Comparison of ENCODE assay signal across 12 cellular contexts in the genomic region with DNA sequence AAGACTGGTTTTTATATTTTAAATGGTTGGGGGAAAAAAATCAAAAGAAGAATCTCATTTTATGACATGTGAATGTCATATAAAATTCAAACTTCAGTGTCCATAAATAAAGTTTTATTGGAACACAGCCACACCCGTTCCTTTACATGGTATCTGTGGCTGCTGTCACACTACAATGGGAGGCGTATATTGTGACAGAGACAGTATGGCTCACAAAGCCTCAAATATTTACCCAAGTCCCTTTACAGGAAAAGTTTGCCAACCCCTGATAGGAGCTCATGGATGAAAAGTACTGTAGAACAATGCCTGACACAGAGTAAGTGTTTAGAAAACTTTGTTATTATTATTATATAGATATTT. TPM values are rescaled to one million over a fixed set of nuclear protein-coding genes. Genes with fewer than 3 reads are reported as not detected.
A peak's percentile ranks its signal among the peaks of the same experiment; 100 is the strongest.
DNase-seq lines count a peak whose midpoint lies in the region; ATAC-seq and TF ChIP-seq lines count a peak whose summit lies in the region.
"Had no signal": no experiment of that assay in that cellular context is flagged by ENCODE, and none has a peak within 500 bp of the region (broad histone marks: within the 10 kb centered on the region; RNA-seq: fewer than 3 reads in every experiment).

No MANE protein-coding gene starts in this region.

- no peaks in the 10 kb centered on the region for H3K36me3 ChIP-seq in KOPT-K1 (ENCODE audit: insufficient read depth, low read length)
- H3K36me3 ChIP-seq in brain microvascular endothelial cell (replicated peaks), result no peaks in the 10 kb centered on the region
- H3K36me3 ChIP-seq in lower lobe of right lung, result no peaks in the 10 kb centered on the region
- no peaks in the 10 kb centered on the region for H3K36me3 ChIP-seq in suprapubic skin

- TF ChIP-seq POLR2A in suprapubic skin (IDR thresholded peaks at IDR 0.05), result no peak

- H3K4me3 ChIP-seq in brain microvascular endothelial cell (ENCODE audit: low read depth, low read length), result no peak overlapping the region
- no peak overlapping the region for H3K4me3 ChIP-seq in lower lobe of right lung
- no peak overlapping the region for H3K4me3 ChIP-seq in suprapubic skin
- H3K4me3 ChIP-seq: psoas muscle had no signal

- intact Hi-C loops in lower lobe of right lung (cut with DNase I), result no loop called here

- DNase-seq in brain microvascular endothelial cell (no peak), lower lobe of right lung (no peak), suprapubic skin (ENCODE audit: low spot score in 2 of 2) (no peak), HCEC 1CT (no peak), LoVo (ENCODE audit: low spot score) (no peak), NCI-H2171 treated with DMSO at 0.1 percent for 48 hours (lab: John Stamatoyannopoulos, UW) (no peak)
- DNase-seq: activated naive CD4-positive, alpha-beta T cell treated with anti-CD3 and anti-CD28 coated beads for 36 hours; DMS79; SW 1271 had no signal

- no peak for TF ChIP-seq EP300 in suprapubic skin (IDR thresholded peaks at IDR 0.05)

- WGBS in suprapubic skin, result 88% methylated on average over 2 of the region's 2 CpGs

- TF ChIP-seq CTCF in brain microvascular endothelial cell (IDR thresholded peaks at IDR 0.05; ENCODE audit: low read depth, low read length, missing control alignments) (no peak), lower lobe of right lung (IDR thresholded peaks at IDR 0.05) (no peak), suprapubic skin (IDR thresholded peaks at IDR 0.05) (no peak)

- peak overlapping the region; percentile 46 for H3K27ac ChIP-seq in KOPT-K1 (ENCODE audit: low read depth, low read length, poor library complexity, severe bottlenecking)
- H3K27ac ChIP-seq in brain microvascular endothelial cell, result peak overlapping the region; percentile 5
- peak overlapping the region; percentile 100 for H3K27ac ChIP-seq in lower lobe of right lung
- peak overlapping the region; percentile 100 for H3K27ac ChIP-seq in suprapubic skin

- no peaks in the 10 kb centered on the region for H3K9me3 ChIP-seq in KOPT-K1 (ENCODE audit: insufficient read depth, low read length, poor library complexity, severe bottlenecking)
- no peaks in the 10 kb centered on the region for H3K9me3 ChIP-seq in lower lobe of right lung
- H3K9me3 ChIP-seq in suprapubic skin, result no peaks in the 10 kb centered on the region
- H3K9me3 ChIP-seq: psoas muscle had no signal

- no peaks in the 10 kb centered on the region for H3K27me3 ChIP-seq in brain microvascular endothelial cell (replicated peaks)
- no peaks in the 10 kb centered on the region for H3K27me3 ChIP-seq in lower lobe of right lung (ENCODE audit: low read depth)
- H3K27me3 ChIP-seq in suprapubic skin, result no peaks in the 10 kb centered on the region

- in situ Hi-C loops in brain microvascular endothelial cell (cut with HindIII; ENCODE audit: low pct_ligation_motif_present, low sequenced_read_pairs), result no loop called here

- ATAC-seq in lower lobe of right lung, result no peak
- ATAC-seq: activated CD8-positive, alpha-beta T cell treated with anti-CD3 and anti-CD28 coated beads for 36 hours had no signal

- H3K4me1 ChIP-seq in lower lobe of right lung, result peaks cover 72% of the 10 kb centered on the region
- peaks cover 72% of the 10 kb centered on the region for H3K4me1 ChIP-seq in suprapubic skin

RNA-seq across cellular contexts. Expression of gene DUSP1, which starts 5.2 kb away (rescaled TPM):
- total RNA-seq in lower lobe of right lung (367 TPM), suprapubic skin (1,000 to 10,000 TPM; 1,246 to 2,948 (median 1,762) TPM)

RNA-seq across cellular contexts. Expression of gene ERGIC1, which starts 57.8 kb away (rescaled TPM):
- 177 TPM for total RNA-seq in lower lobe of right lung
- 100 to 1,000 TPM in 1 of 4 donors, 10 to 100 TPM in 3; 81.2 to 106 (median 91.8) TPM for total RNA-seq in suprapubic skin

Comparison
In these comparisons a context has a peak if more than half of its experiments do, and no peak if none do; other contexts are left out.
1. H3K27ac ChIP-seq: peak in every context shown above with its lines; median percentile 100 in lower lobe of right lung; 100 in suprapubic skin; 46 in KOPT-K1; 5 in brain microvascular endothelial cell.